ENCODE assay signal across 1 cellular context in genomic region chr7:107168233-107169119, GRCh38.
TF ChIP-seq lines count a peak whose summit lies in the region.

HBP1 (plus strand) TSS chr7:107169003; CDS start chr7:107179894, 10,891 bp downstream.

TF ChIP-seq in K562, 482 proteins besides CTCF, POLR2A, EP300 and RAD21 (continued from another document and continues in another):
- TF ChIP-seq ZNF318 (IDR thresholded peaks at IDR 0.05; ENCODE audit: borderline replicate concordance in 1 of 2, low read depth in 1 of 2) (no peak; a peak in 2 of 4 replicates), ID3 (CRISPR knock-in tag; IDR thresholded peaks at IDR 0.05) (no peak), ID3 (tag; IDR thresholded peaks at IDR 0.05) (peak; percentile 70; the same call in 1 of the 2 replicates), PHB (CRISPR knock-in tag; IDR thresholded peaks at IDR 0.05) (peak; percentile 81; the same call in 1 of the 2 replicates), ZBTB26 (CRISPR knock-in tag; IDR thresholded peaks at IDR 0.05) (0 out of 2 replicates have a peak, but pooled peaks have one; percentile 40), PKNOX1 (IDR thresholded peaks at IDR 0.05) (peak; percentile 100), NFIX (CRISPR knock-in tag; IDR thresholded peaks at IDR 0.05; ENCODE audit: low read depth) (peak; percentile 76; the same call in 1 of the 2 replicates), ELF4 (CRISPR knock-in tag; IDR thresholded peaks at IDR 0.05) (0 out of 2 replicates have a peak, but pooled peaks have one; percentile 52), TEAD1 (CRISPR knock-in tag; IDR thresholded peaks at IDR 0.05) (peak; percentile 6 to 87; a peak in 3 of 4 replicates), SNAPC5 (CRISPR knock-in tag; IDR thresholded peaks at IDR 0.05) (no peak), SP1 (CRISPR knock-in tag; IDR thresholded peaks at IDR 0.05) (peak; percentile 84), KAT7 (CRISPR knock-in tag; IDR thresholded peaks at IDR 0.05; ENCODE audit: borderline replicate concordance) (peak; percentile 97; the same call in 1 of the 2 replicates), CEBPB (tag; IDR thresholded peaks at IDR 0.05) (peak; percentile 84), LEF1 (IDR thresholded peaks at IDR 0.05) (no peak; the same call in none of the 2 replicates), CUX1 (CRISPR knock-in tag; IDR thresholded peaks at IDR 0.05) (no peak), FOS (IDR thresholded peaks at IDR 0.05; ENCODE audit: extremely low read depth, insufficient read length) (peak; percentile 99), RBFOX2 (IDR thresholded peaks at IDR 0.05; ENCODE audit: low read depth, low read length) (peak; percentile 58), EP400 (IDR thresholded peaks at IDR 0.05) (peak; percentile 91), PHF21A (IDR thresholded peaks at IDR 0.05; ENCODE audit: borderline replicate concordance, low read depth) (peak; percentile 85), KDM4B (IDR thresholded peaks at IDR 0.05; ENCODE audit: borderline replicate concordance in 2 of 2, low read depth in 1 of 2) (peak in 1 of 2 experiments; percentile 87; a peak in 1 of 4 replicates), CEBPZ (IDR thresholded peaks at IDR 0.05; ENCODE audit: borderline replicate concordance, low read depth, low read length) (peak; percentile 99), KDM1A (IDR thresholded peaks at IDR 0.05) (peak in 1 of 2 experiments; percentile 2; a peak in 3 of 4 replicates), ZBTB11 (CRISPR knock-in tag; IDR thresholded peaks at IDR 0.05) (peak in 1 of 3 experiments; percentile 87; a peak in 3 of 6 replicates), ATF3 (IDR thresholded peaks at IDR 0.05) (no peak), ATF3 (CRISPR knock-in tag; conservative IDR thresholded peaks at IDR 0.05) (peak; percentile 22), ZNF41 (CRISPR knock-in tag; conservative IDR thresholded peaks at IDR 0.05) (no peak), HNRNPLL (IDR thresholded peaks at IDR 0.05; ENCODE audit: low read depth, low read length, poor library complexity, severe bottlenecking) (peak; percentile 45)
